Comparison of ENCODE assay signal across 21 cellular contexts in genomic region chr1:179828554-179829110, GRCh38. TPM values are rescaled to one million over a fixed set of nuclear protein-coding genes. Genes with fewer than 3 reads are reported as not detected.
DNase-seq lines count a peak whose midpoint lies in the region; FAIRE-seq and TF ChIP-seq lines count a peak whose summit lies in the region.
"Had no signal": no experiment of that assay in that cellular context is flagged by ENCODE, and none has a peak within 500 bp of the region (broad histone marks: within the 10 kb centered on the region; RNA-seq: fewer than 3 reads in every experiment).

No MANE protein-coding gene starts in this region.

- H3K27ac ChIP-seq in Peyer's patch (no peak overlapping the region), H1 (ENCODE audit: low read depth, low read length) (no peak overlapping the region), neuronal stem cell (replicated peaks; ENCODE audit: low read length) (no peak overlapping the region)

- H2AK5ac ChIP-seq in H1 (ENCODE audit: low read depth, low read length) (no peak overlapping the region), neuronal stem cell (ENCODE audit: low read depth, low read length) (no peak overlapping the region)

- H3K9me3 Mint-ChIP-seq in activated CD4-positive, alpha-beta T cell treated with anti-CD3 and anti-CD28 coated beads, Interleukin-2, amount 10 ng/mL, durations not matched to agents 7 days and 5 days, result no peaks in the 10 kb centered on the region
- H3K9me3 Mint-ChIP-seq: CD4-positive, CD25-positive, alpha-beta regulatory T cell; CD8-positive, alpha-beta memory T cell had no signal

- peaks cover 30% of the 10 kb centered on the region for H3K4me1 Mint-ChIP-seq in activated CD4-positive, alpha-beta T cell treated with anti-CD3 and anti-CD28 coated beads, Interleukin-2, amount 10 ng/mL, durations not matched to agents 7 days and 5 days

- no peak overlapping the region for H3K56ac ChIP-seq in H1 (replicated peaks; ENCODE audit: insufficient read length, low read depth, low read length)

- H3K23ac ChIP-seq in H1 (ENCODE audit: insufficient read length), result no peak overlapping the region
- H3K23ac ChIP-seq in neuronal stem cell (ENCODE audit: low read depth, low read length, poor library complexity), result peak overlapping the region; percentile 9

- no peaks in the 10 kb centered on the region for H3K79me2 ChIP-seq in H1 (ENCODE audit: control insufficient read depth in 1 of 2, insufficient read depth in 2 of 2, low read length in 2 of 2)

- H4K8ac ChIP-seq in H1 (ENCODE audit: extremely low read depth, insufficient read depth, low read length) (peak overlapping the region; percentile 3; the same call in 1 of the 2 replicates), neuronal stem cell (ENCODE audit: low read depth, low read length) (no peak overlapping the region)

- TF ChIP-seq RAD21 in H1 (IDR thresholded peaks at IDR 0.05 in 1 of 2, conservative IDR thresholded peaks at IDR 0.05 in 1 of 2; ENCODE audit: low read depth in 2 of 2, low read length in 2 of 2), result no peak

- TF ChIP-seq EP300 in H1 (IDR thresholded peaks at IDR 0.05; ENCODE audit: borderline replicate concordance in 1 of 2, low read depth in 2 of 2, low read length in 2 of 2), result no peak

- H3K79me1 ChIP-seq in H1 (ENCODE audit: low read depth, low read length) (no peaks in the 10 kb centered on the region; the same call in 1 of the 2 replicates), neuronal stem cell (ENCODE audit: low read depth, low read length) (no peaks in the 10 kb centered on the region)

- H3K27me3 ChIP-seq in Peyer's patch (no peaks in the 10 kb centered on the region), H1 (replicated peaks in 1 of 4; ENCODE audit: control insufficient read depth in 3 of 4, extremely low read depth in 1 of 4, insufficient read depth in 3 of 4, low read length in 3 of 4) (no peaks in the 10 kb centered on the region), neuronal stem cell (ENCODE audit: control insufficient read depth in 3 of 3, insufficient read depth in 3 of 3, low read depth in 1 of 3, low read length in 3 of 3) (peaks cover 0 to 9% (median 0%) of the 10 kb centered on the region in 3 experiments)
- H3K27me3 ChIP-seq: BE2C had no signal

- DNase-seq in Peyer's patch (peak in 2 of 3 donors; percentile 3 to 31), H1 (ENCODE audit: low read depth in 1 of 2, low spot score in 2 of 2) (no peak), neuronal stem cell (ENCODE audit: low spot score) (no peak), urothelium cell line (ENCODE audit: low spot score) (no peak), NCI-H774 (lab: John Stamatoyannopoulos, UW) (no peak)
- DNase-seq in activated CD4-positive, alpha-beta T cell treated with anti-CD3 and anti-CD28 coated beads, Interleukin-2, amount 10 ng/mL, durations not matched to agents 7 days and 5 days, result no peak
- DNase-seq: ACHN; BE2C; C1 segment of cervical spinal cord; CD4-positive, CD25-positive, alpha-beta regulatory T cell; CD8-positive, alpha-beta memory T cell; COR-L47; DMS 273 treated with DMSO at 0.1 percent for 48 hours; DMS53; DND-41; EL had no signal

- no peak overlapping the region for H3K27ac Mint-ChIP-seq in activated CD4-positive, alpha-beta T cell treated with anti-CD3 and anti-CD28 coated beads, Interleukin-2, amount 10 ng/mL, durations not matched to agents 7 days and 5 days
- H3K27ac Mint-ChIP-seq: CD8-positive, alpha-beta memory T cell had no signal

- H4K91ac ChIP-seq in H1 (replicated peaks; ENCODE audit: insufficient read length, low read length) (no peak overlapping the region), neuronal stem cell (ENCODE audit: low read depth, low read length, poor library complexity) (no peak overlapping the region)

- H3K36me3 ChIP-seq in Peyer's patch (no peaks in the 10 kb centered on the region), H1 (ENCODE audit: control insufficient read depth in 2 of 4, insufficient read depth in 4 of 4, low read length in 3 of 4) (no peaks in the 10 kb centered on the region), neuronal stem cell (replicated peaks in 1 of 2; ENCODE audit: control insufficient read depth in 2 of 2, insufficient read depth in 2 of 2, low read length in 2 of 2) (no peaks in the 10 kb centered on the region)
- H3K36me3 ChIP-seq: BE2C, HAP-1 had no signal

- H2BK120ac ChIP-seq in H1 (replicated peaks; ENCODE audit: low read depth, low read length), result no peak overlapping the region
- peak overlapping the region; percentile 4 for H2BK120ac ChIP-seq in neuronal stem cell (ENCODE audit: low read depth, low read length)

- H3K18ac ChIP-seq in H1 (ENCODE audit: extremely low read depth, low read length), result no peak overlapping the region
- no peak overlapping the region for H3K18ac ChIP-seq in neuronal stem cell (ENCODE audit: low read length)

- H3K9ac ChIP-seq in H1 (replicated peaks in 1 of 4; ENCODE audit: extremely low read depth in 1 of 4, low read depth in 3 of 4, low read length in 3 of 4) (no peak overlapping the region), neuronal stem cell (ENCODE audit: low read depth, low read length, poor library complexity) (no peak overlapping the region)

- H2BK20ac ChIP-seq in H1 (ENCODE audit: low read length), result no peak overlapping the region

- FAIRE-seq in H1 (lab: Jason Lieb, UNC) (no peak), urothelium cell line (lab: Jason Lieb, UNC) (peak; percentile 32)
- FAIRE-seq: A204.1, GM12891, GM19239, HTR-8/SVneo had no signal

- H3K4me3 Mint-ChIP-seq in activated CD4-positive, alpha-beta T cell treated with anti-CD3 and anti-CD28 coated beads, Interleukin-2, amount 10 ng/mL, durations not matched to agents 7 days and 5 days, result no peak overlapping the region
- H3K4me3 Mint-ChIP-seq: CD4-positive, CD25-positive, alpha-beta regulatory T cell; CD8-positive, alpha-beta memory T cell had no signal

- H3K27me3 Mint-ChIP-seq in activated CD4-positive, alpha-beta T cell treated with anti-CD3 and anti-CD28 coated beads, Interleukin-2, amount 10 ng/mL, durations not matched to agents 7 days and 5 days, result no peaks in the 10 kb centered on the region

- H3K9me3 ChIP-seq in Peyer's patch (no peaks in the 10 kb centered on the region), H1 (ENCODE audit: insufficient read depth in 2 of 2, low read depth in 1 of 2, low read length in 1 of 2) (no peaks in the 10 kb centered on the region), neuronal stem cell (replicated peaks in 1 of 2; ENCODE audit: control insufficient read depth in 2 of 2, insufficient read depth in 1 of 2, low read depth in 1 of 2, low read length in 2 of 2) (peaks cover 0 to 2% of the 10 kb centered on the region in 2 donors)
- H3K9me3 ChIP-seq: BE2C, HAP-1 had no signal

- H4K5ac ChIP-seq in H1 (ENCODE audit: insufficient read length, low read depth, low read length), result no peak overlapping the region

- H3K36me3 Mint-ChIP-seq in activated CD4-positive, alpha-beta T cell treated with anti-CD3 and anti-CD28 coated beads, Interleukin-2, amount 10 ng/mL, durations not matched to agents 7 days and 5 days (ENCODE audit: low read depth), result no peaks in the 10 kb centered on the region
- H3K36me3 Mint-ChIP-seq: CD4-positive, CD25-positive, alpha-beta regulatory T cell; CD8-positive, alpha-beta memory T cell had no signal

- no peaks in the 10 kb centered on the region for H3K23me2 ChIP-seq in H1 (ENCODE audit: low read depth, low read length)

- H2BK15ac ChIP-seq in H1 (ENCODE audit: low read length) (no peak overlapping the region), neuronal stem cell (ENCODE audit: low read length) (no peak overlapping the region)

- TF ChIP-seq CTCF in Peyer's patch (IDR thresholded peaks at IDR 0.05), result no peak
- TF ChIP-seq CTCF in H1 (IDR thresholded peaks at IDR 0.05; ENCODE audit: control extremely low read depth in 1 of 3, insufficient read depth in 1 of 3, low read depth in 1 of 3, low read length in 3 of 3), result no peak

- H3K4ac ChIP-seq in H1 (replicated peaks; ENCODE audit: insufficient read length, low read depth, low read length) (no peak overlapping the region), neuronal stem cell (ENCODE audit: low read length) (no peak overlapping the region)

- CTCF ChIA-PET in H1 (lab: Charles Lee; ENCODE audit: partially characterized antibody), result interaction anchor here (1.3 to 18.9 kb wide), 2 partner anchors 17 to 18 kb away, joined by 4 to 251 read pairs; no protein-coding TSS in a partner anchor
- CTCF ChIA-PET in activated CD4-positive, alpha-beta T cell treated with anti-CD3 and anti-CD28 coated beads, Interleukin-2, amount 10 ng/mL, durations not matched to agents 7 days and 5 days (lab: Charles Lee), result interaction anchor here (0.9 to 2.2 kb wide), 2 partner anchors 10 to 14 kb away, joined by 8 to 9 read pairs; no protein-coding TSS in a partner anchor

- H3K4me1 ChIP-seq in Peyer's patch (no peaks in the 10 kb centered on the region), H1 (replicated peaks in 1 of 4; ENCODE audit: control insufficient read depth in 3 of 4, insufficient read depth in 4 of 4, low read length in 3 of 4) (peaks cover 0 to 11% (median 6%) of the 10 kb centered on the region in 4 experiments; a peak in 5 of 7 replicates), neuronal stem cell (ENCODE audit: control insufficient read depth in 2 of 2, insufficient read depth in 1 of 2, low read depth in 1 of 2, low read length in 2 of 2) (peaks cover 0 to 8% of the 10 kb centered on the region in 2 donors)
- H3K4me1 ChIP-seq: BE2C, HAP-1 had no signal

- H4K20me1 ChIP-seq in H1 (replicated peaks in 1 of 2; ENCODE audit: control insufficient read depth in 1 of 2, insufficient read depth in 2 of 2, low read length in 2 of 2), result no peaks in the 10 kb centered on the region

- TF ChIP-seq POLR2A in Peyer's patch (IDR thresholded peaks at IDR 0.05) (no peak), H1 (IDR thresholded peaks at IDR 0.05; ENCODE audit: control extremely low read depth in 1 of 2, low read depth in 2 of 2, low read length in 2 of 2) (no peak)

- WGBS in H1 (ENCODE audit: extremely low coverage in 1 of 2, insufficient coverage in 1 of 2, insufficient read length in 1 of 2, insufficient replicate concordance in 2 of 2, low coverage in 1 of 2, low lambda C conversion rate in 2 of 2, missing lambda C conversion rate in 1 of 2), 2 experiments, result 85% methylated on average over 9 of the region's 9 CpGs; no CpG with 5 or more reads in 1 of the 2 experiments
- WGBS in neuronal stem cell (ENCODE audit: extremely low coverage in 2 of 2, insufficient read length in 2 of 2, insufficient replicate concordance in 1 of 2), 2 donors, result no CpG with 5 or more reads among the region's 9 CpGs

- no peak overlapping the region for H3K4me3 ChIP-seq in Peyer's patch
- no peak overlapping the region for H3K4me3 ChIP-seq in H1 (ENCODE audit: extremely low read depth in 1 of 4, insufficient read depth in 2 of 4, low read depth in 3 of 4, low read length in 4 of 4)
- no peak overlapping the region for H3K4me3 ChIP-seq in neuronal stem cell (ENCODE audit: low read length in 2 of 2)
- H3K4me3 ChIP-seq: HAP-1 had no signal

- no peak overlapping the region for H2BK5ac ChIP-seq in H1 (ENCODE audit: low read depth, low read length)
- no peak overlapping the region for H2BK5ac ChIP-seq in neuronal stem cell (ENCODE audit: low read length)

- POLR2A ChIA-PET in H1 (lab: Charles Lee; ENCODE audit: partially characterized antibody), result interaction anchor here (0.9 kb wide), 1 partner anchor 9 kb away, joined by 5 read pairs; no protein-coding TSS in a partner anchor
- POLR2A ChIA-PET in activated CD4-positive, alpha-beta T cell treated with anti-CD3 and anti-CD28 coated beads, Interleukin-2, amount 10 ng/mL, durations not matched to agents 7 days and 5 days (lab: Charles Lee), result no interaction called here

- no peak overlapping the region for H2BK12ac ChIP-seq in H1 (ENCODE audit: low read depth, low read length)
- H2BK12ac ChIP-seq in neuronal stem cell (ENCODE audit: low read length), result no peak overlapping the region

- H2AFZ ChIP-seq in H1 (ENCODE audit: low read length) (no peak overlapping the region), neuronal stem cell (ENCODE audit: low read length) (no peak overlapping the region)

- no peak overlapping the region for H3K14ac ChIP-seq in H1 (ENCODE audit: insufficient read length)
- H3K14ac ChIP-seq in neuronal stem cell (ENCODE audit: low read length), result no peak overlapping the region

- H3K4me2 ChIP-seq in H1 (ENCODE audit: insufficient read depth in 1 of 2, low read depth in 2 of 2, low read length in 2 of 2) (no peak overlapping the region), neuronal stem cell (ENCODE audit: insufficient read depth, low read length, poor library complexity, severe bottlenecking) (no peak overlapping the region)

RNA-seq across cellular contexts. Expression of gene TOR1AIP2, which starts 49.0 kb away (rescaled TPM):
- total RNA-seq in Peyer's patch, result 100 to 1,000 TPM in 3 of 4 donors, 10 to 100 TPM in 1; 45.4 to 314 (median 218) TPM
- total RNA-seq in H1 (2021; fragmentation: NEBNext Ultra II Directional; extraction: Animal tissue kit (Norgen Biotek cat#: 25700)), result 72.0 and 75.2 TPM in 2 replicates
- 7.8 and 12.1 TPM in 2 replicates for polyA plus RNA-seq in H1 (2011; rRNA removed)
- 14.0 TPM for polyA plus RNA-seq in H1 (2011; cell fraction: cytosol; rRNA removed)
- polyA plus RNA-seq in H1 (2011; cell fraction: nucleus; rRNA removed), result 6.5 TPM
- 11.2 to 19.1 TPM (median 13.9 TPM) in 4 replicates for polyA plus RNA-seq in H1 (2012, experiment 1 of 2)
- polyA plus RNA-seq in H1 (2012, experiment 2 of 2), result 2.5 TPM
- 35.0 TPM for polyA plus RNA-seq in H1 (2013, experiment 1 of 2)
- 36.1 TPM for polyA plus RNA-seq in H1 (2013, experiment 2 of 2)
- polyA minus RNA-seq in H1 (2011; rRNA and poly(A)+ RNA removed), result 56.9 and 66.4 TPM in 2 replicates
- 27.4 TPM for polyA minus RNA-seq in H1 (2011; cell fraction: cytosol; rRNA and poly(A)+ RNA removed)
- polyA minus RNA-seq in H1 (2011; cell fraction: nucleus; rRNA and poly(A)+ RNA removed), result 33.1 TPM
- polyA plus RNA-seq in neuronal stem cell (2013, experiment 1 of 2), result 23.0 TPM
- polyA plus RNA-seq in neuronal stem cell (2013, experiment 2 of 2), result 25.3 TPM
- 10 to 100 TPM; 49.2 to 49.3 TPM for total RNA-seq in activated CD4-positive, alpha-beta T cell treated with anti-CD3 and anti-CD28 coated beads, Interleukin-2, amount 10 ng/mL, durations not matched to agents 7 days and 5 days

RNA-seq across cellular contexts. Expression of gene TOR1AIP1, which starts 53.5 kb away (rescaled TPM):
- 10 to 100 TPM; 24.7 to 41.3 (median 30.0) TPM for total RNA-seq in Peyer's patch
- total RNA-seq in H1 (2021; fragmentation: NEBNext Ultra II Directional; extraction: Animal tissue kit (Norgen Biotek cat#: 25700)), result 22.0 and 22.8 TPM in 2 replicates
- 4.1 and 5.7 TPM in 2 replicates for polyA plus RNA-seq in H1 (2011; rRNA removed)
- 6.8 TPM for polyA plus RNA-seq in H1 (2011; cell fraction: cytosol; rRNA removed)
- polyA plus RNA-seq in H1 (2011; cell fraction: nucleus; rRNA removed), result 3.1 TPM
- 10.2 to 15.3 TPM (median 11.4 TPM) in 4 replicates for polyA plus RNA-seq in H1 (2012, experiment 1 of 2)
- polyA plus RNA-seq in H1 (2012, experiment 2 of 2), result 1.5 TPM
- polyA plus RNA-seq in H1 (2013, experiment 1 of 2), result 34.1 TPM
- 42.1 TPM for polyA plus RNA-seq in H1 (2013, experiment 2 of 2)
- polyA minus RNA-seq in H1 (2011; rRNA and poly(A)+ RNA removed), result 14.8 and 19.9 TPM in 2 replicates
- polyA minus RNA-seq in H1 (2011; cell fraction: cytosol; rRNA and poly(A)+ RNA removed), result 6.2 TPM
- 10.4 TPM for polyA minus RNA-seq in H1 (2011; cell fraction: nucleus; rRNA and poly(A)+ RNA removed)
- 18.3 TPM for polyA plus RNA-seq in neuronal stem cell (2013, experiment 1 of 2)
- polyA plus RNA-seq in neuronal stem cell (2013, experiment 2 of 2), result 19.8 TPM
- 10 to 100 TPM; 70.2 to 91.1 TPM for total RNA-seq in activated CD4-positive, alpha-beta T cell treated with anti-CD3 and anti-CD28 coated beads, Interleukin-2, amount 10 ng/mL, durations not matched to agents 7 days and 5 days

Comparison
In these comparisons a context has a peak if more than half of its experiments do, and no peak if none do; other contexts are left out.
1. DNase-seq: peak in Peyer's patch (2 of 3); none in H1 (0 of 2), neuronal stem cell (single experiment), urothelium cell line (single experiment), NCI-H774 (single experiment) and activated CD4-positive, alpha-beta T cell treated with anti-CD3 and anti-CD28 coated beads, Interleukin-2, amount 10 ng/mL, durations not matched to agents 7 days and 5 days (single experiment).